ENCODE assay signal across 15 cellular contexts in genomic region chr5:25955337-25955736, GRCh38.
"Had no signal": no experiment of that assay in that cellular context is flagged by ENCODE, and none has a peak within 500 bp of the region (broad histone marks: within the 10 kb centered on the region; RNA-seq: fewer than 3 reads in every experiment).

No MANE protein-coding gene starts in this region.

- DNase-seq: activated B cell treated with CpG ODN at 0.5 μM for 24 hours; activated CD4-positive, alpha-beta T cell treated with anti-CD3 and anti-CD28 coated beads, Interleukin-2, amount 10 ng/mL, durations not matched to agents 24 days and 14 days; activated naive CD4-positive, alpha-beta T cell treated with anti-CD3 and anti-CD28 coated beads, Interleukin-2, amount 10 ng/mL, durations not matched to agents 7 days and 5 days; adrenal gland; central memory CD4-positive, alpha-beta T cell; cortex of kidney; effector memory CD8-positive, alpha-beta T cell; kidney glomerular epithelial cell; mucosa of descending colon; natural killer cell; nucleus accumbens; right cardiac atrium; small intestine; T-helper 17 cell; tibial artery had no signal

- H3K4me1 ChIP-seq: adrenal gland, tibial artery had no signal

- H3K27me3 ChIP-seq: adrenal gland, tibial artery had no signal

- H3K9me3 ChIP-seq: adrenal gland, tibial artery had no signal

- H3K36me3 ChIP-seq: adrenal gland, tibial artery had no signal

- H3K4me3 ChIP-seq: adrenal gland, mucosa of descending colon, tibial artery had no signal

- H3K27ac ChIP-seq: adrenal gland, tibial artery had no signal
